ENCODE assay signal across 8 cellular contexts in the genomic region with DNA sequence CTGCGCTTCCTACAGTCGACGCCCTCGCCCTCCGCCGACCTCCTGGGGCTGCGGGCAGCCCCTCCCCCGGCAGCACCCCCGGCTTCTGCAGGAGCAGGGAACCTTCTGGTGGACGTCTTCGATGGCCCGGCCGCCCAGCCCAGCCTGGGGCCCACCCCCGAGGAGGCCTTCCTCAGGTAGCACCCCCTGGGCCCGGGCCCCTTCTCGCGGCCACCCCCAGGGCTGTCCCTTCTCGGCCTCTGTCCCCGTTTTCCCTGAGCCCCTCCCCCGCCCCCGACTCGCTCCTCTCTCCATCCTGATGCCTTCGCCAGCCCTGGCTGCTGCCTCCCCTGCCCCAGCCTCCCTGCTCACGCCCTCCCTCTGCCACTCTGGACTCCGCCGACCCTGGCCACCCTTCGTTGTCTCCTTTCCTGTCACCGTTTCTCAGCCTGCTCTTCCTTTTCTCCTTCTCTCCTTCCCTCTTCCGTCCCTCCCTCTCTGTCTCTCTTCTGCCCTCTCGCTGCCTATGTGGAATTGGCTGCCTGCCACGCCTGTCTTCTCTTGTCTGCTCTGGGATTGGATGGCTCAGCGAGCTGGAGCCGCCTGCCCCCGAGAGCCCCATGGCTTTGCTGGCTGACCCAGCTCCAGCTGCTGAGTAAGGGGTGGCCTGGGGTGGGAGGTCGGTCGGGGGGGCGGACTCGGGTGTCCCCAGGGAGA. TPM values are rescaled to one million over a fixed set of nuclear protein-coding genes. Genes with fewer than 3 reads are reported as not detected.
DNase-seq lines count a peak whose midpoint lies in the region; ATAC-seq and TF ChIP-seq lines count a peak whose summit lies in the region.

No MANE protein-coding gene starts in this region.

- H3K36me3 ChIP-seq in Karpas-422 (ENCODE audit: insufficient read depth, low read length) (0 out of 2 replicates have a peak, but pooled peaks cover 19% of the 10 kb centered on the region), WERI-Rb-1 (peaks cover 63% of the 10 kb centered on the region), heart left ventricle (peaks cover 0 to 96% (median 81%) of the 10 kb centered on the region in 9 donors)

- H4K20me1 ChIP-seq in Karpas-422 (ENCODE audit: insufficient read depth, low read depth, low read length): no peaks in the 10 kb centered on the region

- 41 to 51% (median 45%) methylated on average over 31 to 38 of the region's 38 CpGs for WGBS in heart left ventricle, 4 donors

- H3K4me2 ChIP-seq in Karpas-422 (ENCODE audit: low read depth, low read length, poor library complexity, severe bottlenecking): no peak overlapping the region

- no peaks in the 10 kb centered on the region for H3K4me1 ChIP-seq in Karpas-422 (ENCODE audit: low read length)
- peaks cover 0 to 14% (median 1%) of the 10 kb centered on the region in 12 donors for H3K4me1 ChIP-seq in heart left ventricle

- no peaks in the 10 kb centered on the region for H3K27me3 Mint-ChIP-seq in stimulated activated naive CD8-positive, alpha-beta T cell treated with anti-CD3 and anti-CD28 coated beads, Interleukin-15, amount 100 ng/mL, for 72 hours

- peaks cover 2% of the 10 kb centered on the region for H3K4me1 Mint-ChIP-seq in stimulated activated naive CD8-positive, alpha-beta T cell treated with anti-CD3 and anti-CD28 coated beads, Interleukin-15, amount 100 ng/mL, for 72 hours

- no peaks in the 10 kb centered on the region for H3K27me3 ChIP-seq in Karpas-422 (ENCODE audit: low read length)
- no peaks in the 10 kb centered on the region for H3K27me3 ChIP-seq in WERI-Rb-1 (ENCODE audit: insufficient read depth, low read depth, severe bottlenecking)
- H3K27me3 ChIP-seq in heart left ventricle: no peaks in the 10 kb centered on the region

- intact Hi-C loops in heart left ventricle (cut with DNase I): loop anchor here in 1 of 10 donors (5.0 kb wide), 1 partner anchor 35 kb away; the partner anchor contains the start of gene AP2A1
- intact Hi-C loops in posterior vena cava (cut with DNase I): loop anchor here in 1 of 2 donors (5.0 kb wide), 1 partner anchor 35 kb away; the partner anchor contains the start of gene AP2A1

- H3K27ac ChIP-seq in Karpas-422 (ENCODE audit: low read length) (no peak overlapping the region), WERI-Rb-1 (peak overlapping the region; percentile 56), heart left ventricle (peak overlapping the region in 9 of 12 donors; percentile 32 to 74 (median 55))

- ATAC-seq in heart left ventricle (peak; percentile 80 to 91 (median 85)), HG02588 (IDR thresholded peaks at IDR 0.05; ENCODE audit: unreplicated experiment) (no peak), HG03196 (IDR thresholded peaks at IDR 0.05; ENCODE audit: unreplicated experiment) (no peak), GM19023 (IDR thresholded peaks at IDR 0.05; ENCODE audit: unreplicated experiment) (no peak)
- no peak for ATAC-seq in stimulated activated naive CD8-positive, alpha-beta T cell treated with anti-CD3 and anti-CD28 coated beads, Interleukin-15, amount 100 ng/mL, for 72 hours

- H3K9me3 ChIP-seq in Karpas-422 (ENCODE audit: low read length) (no peaks in the 10 kb centered on the region), WERI-Rb-1 (ENCODE audit: severe bottlenecking) (no peaks in the 10 kb centered on the region), heart left ventricle (no peaks in the 10 kb centered on the region)

- TF ChIP-seq POLR2A in heart left ventricle (IDR thresholded peaks at IDR 0.05): no peak

- H3K9ac ChIP-seq in Karpas-422 (ENCODE audit: low read length): no peak overlapping the region

- H3K27ac Mint-ChIP-seq in stimulated activated naive CD8-positive, alpha-beta T cell treated with anti-CD3 and anti-CD28 coated beads, Interleukin-15, amount 100 ng/mL, for 72 hours: peak overlapping the region in 1 of 2 donors; percentile 90

- no peaks in the 10 kb centered on the region for H3K9me2 ChIP-seq in Karpas-422 (replicated peaks; ENCODE audit: insufficient read depth, low read length)

- peak; percentile 61 for DNase-seq in Karpas-422
- DNase-seq in WERI-Rb-1: peak; percentile 92
- DNase-seq in heart left ventricle: peak; percentile 91 to 96 (median 94)
- DNase-seq in posterior vena cava (ENCODE audit: low spot score): peak; percentile 96
- DNase-seq in stimulated activated naive CD8-positive, alpha-beta T cell treated with anti-CD3 and anti-CD28 coated beads, Interleukin-15, amount 100 ng/mL, for 72 hours: no peak

- H3K79me2 ChIP-seq in Karpas-422 (ENCODE audit: low read length): no peaks in the 10 kb centered on the region

- H3K9me3 Mint-ChIP-seq in stimulated activated naive CD8-positive, alpha-beta T cell treated with anti-CD3 and anti-CD28 coated beads, Interleukin-15, amount 100 ng/mL, for 72 hours: no peaks in the 10 kb centered on the region

- no peak overlapping the region for H3K4me3 Mint-ChIP-seq in stimulated activated naive CD8-positive, alpha-beta T cell treated with anti-CD3 and anti-CD28 coated beads, Interleukin-15, amount 100 ng/mL, for 72 hours

- H2AFZ ChIP-seq in Karpas-422 (ENCODE audit: low read length): no peak overlapping the region

- TF ChIP-seq CTCF in WERI-Rb-1 (IDR thresholded peaks at IDR 0.05; ENCODE audit: low read depth, low read length): no peak
- peak in 9 of 12 donors; percentile 12 to 51 (median 27) for TF ChIP-seq CTCF in heart left ventricle (IDR thresholded peaks at IDR 0.05)

- no peak overlapping the region for H3K4me3 ChIP-seq in Karpas-422 (ENCODE audit: low read length)
- peak overlapping the region; percentile 42 for H3K4me3 ChIP-seq in WERI-Rb-1 (ENCODE audit: low read depth, low read length)
- H3K4me3 ChIP-seq in heart left ventricle: peak overlapping the region in 10 of 12 donors; percentile 28 to 61 (median 42)

RNA-seq across cellular contexts. Expression of gene FUZ, which starts 11.0 kb away (rescaled TPM):
- total RNA-seq in Karpas-422 (2014; rRNA removed; shearing (Covaris generic); ENCODE audit: low replicate concordance): 15.8 and 38.3 TPM in 2 replicates
- total RNA-seq in heart left ventricle (10 to 100 TPM; 12.7 to 29.1 (median 16.2) TPM), posterior vena cava (10 to 100 TPM in 1 of 2 donors, 1 to 10 TPM in 1; 6.9 to 12.2 TPM)
- polyA plus RNA-seq in heart left ventricle: 10 to 100 TPM; 14.3 to 24.3 TPM

RNA-seq across cellular contexts. Expression of gene MED25, which starts 16.0 kb away (rescaled TPM):
- 37.8 and 40.5 TPM in 2 replicates for total RNA-seq in Karpas-422 (2014; rRNA removed; shearing (Covaris generic); ENCODE audit: low replicate concordance)
- 100 to 1,000 TPM in 1 of 9 donors, 10 to 100 TPM in 8; 45.8 to 119 (median 54.7) TPM for total RNA-seq in heart left ventricle
- polyA plus RNA-seq in heart left ventricle: 10 to 100 TPM; 44.1 to 60.2 TPM
- total RNA-seq in posterior vena cava: 10 to 100 TPM; 25.6 to 25.9 TPM

RNA-seq across cellular contexts. Expression of gene AP2A1, which starts 35.3 kb away (rescaled TPM):
- total RNA-seq in Karpas-422 (2014; rRNA removed; shearing (Covaris generic); ENCODE audit: low replicate concordance): 32.4 and 54.7 TPM in 2 replicates
- total RNA-seq in heart left ventricle: 100 to 1,000 TPM in 1 of 9 donors, 10 to 100 TPM in 8; 53.6 to 152 (median 70.5) TPM
- polyA plus RNA-seq in heart left ventricle: 100 to 1,000 TPM in 1 of 2 donors, 10 to 100 TPM in 1; 33.4 to 115 TPM
- 10 to 100 TPM; 81.7 to 88.1 TPM for total RNA-seq in posterior vena cava

RNA-seq across cellular contexts. Expression of gene TSKS, which starts 39.0 kb away (rescaled TPM):
- total RNA-seq in Karpas-422 (2014; rRNA removed; shearing (Covaris generic); ENCODE audit: low replicate concordance): 5.7 and 17.9 TPM in 2 replicates
- total RNA-seq in heart left ventricle (under 1 TPM in 6 of 9 donors, not detected in 3; 0.23 to 0.77 (median 0.34) TPM), posterior vena cava (1 to 10 TPM; 2.0 to 2.7 TPM)
- polyA plus RNA-seq in heart left ventricle: under 1 TPM; 0.49 to 0.72 TPM

RNA-seq across cellular contexts. Expression of gene PTOV1, which starts 48.8 kb away (rescaled TPM):
- 67.8 and 114 TPM in 2 replicates for total RNA-seq in Karpas-422 (2014; rRNA removed; shearing (Covaris generic); ENCODE audit: low replicate concordance)
- total RNA-seq in heart left ventricle (100 to 1,000 TPM in 1 of 9 donors, 10 to 100 TPM in 8; 70.9 to 109 (median 91.5) TPM), posterior vena cava (10 to 100 TPM; 78.7 to 95.2 TPM)
- 100 to 1,000 TPM in 1 of 2 donors, 10 to 100 TPM in 1; 85.9 to 135 TPM for polyA plus RNA-seq in heart left ventricle

Comparison
In these comparisons a context has a peak if more than half of its experiments do, and no peak if none do; other contexts are left out.
1. DNase-seq: peak in Karpas-422 (single experiment), WERI-Rb-1 (single experiment), heart left ventricle (5 of 5) and posterior vena cava (single experiment); none in stimulated activated naive CD8-positive, alpha-beta T cell treated with anti-CD3 and anti-CD28 coated beads, Interleukin-15, amount 100 ng/mL, for 72 hours (0 of 2).
2. ATAC-seq: peak in heart left ventricle (4 of 4); none in HG02588 (single experiment), stimulated activated naive CD8-positive, alpha-beta T cell treated with anti-CD3 and anti-CD28 coated beads, Interleukin-15, amount 100 ng/mL, for 72 hours (single experiment), HG03196 (single experiment) and GM19023 (single experiment).